ENCODE assay signal across 9 cellular contexts in the genomic region with DNA sequence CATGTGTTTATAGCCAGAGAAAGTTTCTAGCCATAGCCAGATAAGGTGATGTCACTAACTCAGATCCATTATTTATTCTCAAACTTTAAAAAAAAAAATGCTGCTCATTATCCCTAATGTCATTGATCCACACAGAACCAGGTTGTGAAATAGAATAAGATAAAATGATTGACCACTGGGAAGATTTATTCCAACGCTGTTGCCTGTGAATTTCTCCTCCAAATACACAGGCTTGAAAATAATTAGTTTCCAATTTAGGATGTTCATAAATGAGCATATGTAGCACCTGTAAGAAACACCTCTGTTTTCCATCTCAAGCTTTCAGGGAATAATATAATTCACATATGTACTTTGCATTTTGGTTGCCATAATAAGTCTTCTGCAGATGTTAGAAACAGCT.
"Had no signal": no experiment of that assay in that cellular context is flagged by ENCODE, and none has a peak within 500 bp of the region (broad histone marks: within the 10 kb centered on the region; RNA-seq: fewer than 3 reads in every experiment).

No MANE protein-coding gene starts in this region.

- H3K27ac Mint-ChIP-seq: HFFc6, IgD-negative memory B cell had no signal

- H3K27me3 Mint-ChIP-seq: IgD-negative memory B cell had no signal

- H3K36me3 ChIP-seq: HAP-1 had no signal

- H3K4me3 Mint-ChIP-seq: HFFc6, IgD-negative memory B cell had no signal

- H3K9me3 ChIP-seq: HAP-1 had no signal

- DNase-seq: GOT3, H7, HFFc6, Kasumi-1, KBM-7 had no signal

- H3K9me3 Mint-ChIP-seq: HFFc6 had no signal

- H3K4me1 ChIP-seq: HAP-1 had no signal

- H3K4me1 Mint-ChIP-seq: IgD-negative memory B cell had no signal

- ATAC-seq: HCT116 had no signal

- H3K27ac ChIP-seq: KMS-11 had no signal

- H3K9ac ChIP-seq: KMS-11 had no signal

- H3K4me3 ChIP-seq: HAP-1 had no signal

- H3K4me2 ChIP-seq: KMS-11 had no signal

- H3K36me3 Mint-ChIP-seq: IgD-negative memory B cell had no signal
